ENCODE assay signal across 17 cellular contexts in genomic region chr17:38547439-38547838, GRCh38. TPM values are rescaled to one million over a fixed set of nuclear protein-coding genes. Genes with fewer than 3 reads are reported as not detected.
A peak's percentile ranks its signal among the peaks of the same experiment; 100 is the strongest.
DNase-seq lines count a peak whose midpoint lies in the region; ATAC-seq, FAIRE-seq and TF ChIP-seq lines count a peak whose summit lies in the region.
"Had no signal": no experiment of that assay in that cellular context is flagged by ENCODE, and none has a peak within 500 bp of the region (broad histone marks: within the 10 kb centered on the region; RNA-seq: fewer than 3 reads in every experiment).

No MANE protein-coding gene starts in this region.

- H3K36me3 Mint-ChIP-seq in activated CD8-positive, alpha-beta T cell treated with anti-CD3 and anti-CD28 coated beads for 36 hours (ENCODE audit: low read depth), result no peaks in the 10 kb centered on the region
- no peaks in the 10 kb centered on the region for H3K36me3 Mint-ChIP-seq in activated CD8-positive, alpha-beta T cell treated with anti-CD3 and anti-CD28 coated beads, Interleukin-2, amount 10 ng/mL, durations not matched to agents 7 days and 5 days (ENCODE audit: low read depth)
- H3K36me3 Mint-ChIP-seq: CD8-positive, alpha-beta T cell had no signal

- no peak overlapping the region for H3K27ac ChIP-seq in HEK293 (ENCODE audit: extremely low read depth, low read depth, low read length)
- H3K27ac ChIP-seq in K562 (ENCODE audit: extremely low read depth, low read depth, low read length), result no peak overlapping the region
- H3K27ac ChIP-seq in ovary, result no peak overlapping the region
- H3K27ac ChIP-seq: C4-2B, HL-60, KMS-11 had no signal

- 5% methylated on average over 9 of the region's 11 CpGs for WGBS in K562 (ENCODE audit: insufficient coverage, low coverage, missing lambda C conversion rate)
- WGBS in ovary, 3 donors, result 77 to 91% (median 80%) methylated on average over 11 of the region's 11 CpGs

- H3K9me3 ChIP-seq in HEK293 (ENCODE audit: control insufficient read depth, insufficient read depth, low read depth, low read length), result no peaks in the 10 kb centered on the region
- H3K9me3 ChIP-seq in K562 (replicated peaks; ENCODE audit: control insufficient read depth, insufficient read depth, low read depth, low read length), result no peaks in the 10 kb centered on the region
- H3K9me3 ChIP-seq in ovary, result no peaks in the 10 kb centered on the region
- H3K9me3 ChIP-seq: BE2C had no signal

- H3K9ac ChIP-seq in K562 (ENCODE audit: insufficient read depth in 1 of 2, low read depth in 2 of 2, low read length in 2 of 2), result no peak overlapping the region
- H3K9ac ChIP-seq: KMS-11 had no signal

- intact Hi-C loops in activated CD8-positive, alpha-beta T cell treated with anti-CD3 and anti-CD28 coated beads for 36 hours (cut with micrococcal nuclease), result no loop called here
- intact Hi-C loops in K562 (cut with micrococcal nuclease), result no loop called here
- intact Hi-C loops in ovary (cut with DNase I), result no loop called here

- peak; percentile 43 for DNase-seq in activated CD8-positive, alpha-beta T cell treated with anti-CD3 and anti-CD28 coated beads for 36 hours
- DNase-seq in activated CD8-positive, alpha-beta T cell treated with anti-CD3 and anti-CD28 coated beads, Interleukin-2, amount 10 ng/mL, durations not matched to agents 7 days and 5 days, result no peak
- DNase-seq in K562 (ENCODE audit: extremely low read depth in 1 of 4, low spot score in 3 of 4) (no peak), ovary (no peak), AML-193 (lab: John Stamatoyannopoulos, UW) (no peak)
- DNase-seq: BE2C; CD8-positive, alpha-beta T cell; COR-L47; DND-41; GF-D8; HCEC 1CT had no signal

- H3K27ac Mint-ChIP-seq in activated CD8-positive, alpha-beta T cell treated with anti-CD3 and anti-CD28 coated beads for 36 hours, result no peak overlapping the region
- no peak overlapping the region for H3K27ac Mint-ChIP-seq in activated CD8-positive, alpha-beta T cell treated with anti-CD3 and anti-CD28 coated beads, Interleukin-2, amount 10 ng/mL, durations not matched to agents 7 days and 5 days
- H3K27ac Mint-ChIP-seq: CD8-positive, alpha-beta T cell had no signal

- CTCF ChIA-PET in activated CD8-positive, alpha-beta T cell treated with anti-CD3 and anti-CD28 coated beads for 36 hours (lab: Charles Lee), result interaction anchor here (1.1 to 3.9 kb wide), 4 partner anchors 9 to 120 kb away, joined by 4 to 28 read pairs (median 5); no protein-coding TSS in a partner anchor
- CTCF ChIA-PET in activated CD8-positive, alpha-beta T cell treated with anti-CD3 and anti-CD28 coated beads, Interleukin-2, amount 10 ng/mL, durations not matched to agents 7 days and 5 days (lab: Charles Lee), result interaction anchor here (1.1 to 4.0 kb wide), 2 partner anchors 11 to 37 kb away, joined by 4 to 27 read pairs; no protein-coding TSS in a partner anchor
- CTCF ChIA-PET in HEK293 (lab: Yijun Ruan, JAX) (interaction anchor here (0.6 to 4.5 kb wide), 4 partner anchors 10 to 118 kb away, joined by 3 to 39 read pairs (median 4); no protein-coding TSS in a partner anchor), K562 (lab: Yijun Ruan, JAX; ENCODE audit: low intra/inter-chr PET ratio) (no interaction called here)

- in situ Hi-C loops in K562 (cut with MboI), result no loop called here

- H3K4me3 Mint-ChIP-seq in activated CD8-positive, alpha-beta T cell treated with anti-CD3 and anti-CD28 coated beads for 36 hours, result no peak overlapping the region
- no peak overlapping the region for H3K4me3 Mint-ChIP-seq in activated CD8-positive, alpha-beta T cell treated with anti-CD3 and anti-CD28 coated beads, Interleukin-2, amount 10 ng/mL, durations not matched to agents 7 days and 5 days
- H3K4me3 Mint-ChIP-seq: CD8-positive, alpha-beta T cell had no signal

- BruUV-seq in K562 (replicated peaks; lab: Mats Ljungman, UMichigan), result no TSS peak

- H3K4me1 ChIP-seq in HEK293 (ENCODE audit: control insufficient read depth, insufficient read depth, low read length) (no peaks in the 10 kb centered on the region), K562 (replicated peaks in 1 of 2; ENCODE audit: control insufficient read depth in 2 of 2, insufficient read depth in 2 of 2, low read length in 2 of 2) (peaks cover 0 to 18% of the 10 kb centered on the region in 2 experiments; a peak in 2 of 5 replicates), ovary (ENCODE audit: insufficient read depth) (no peaks in the 10 kb centered on the region)

- no peak for TF ChIP-seq CTCF in activated CD8-positive, alpha-beta T cell treated with anti-CD3 and anti-CD28 coated beads for 36 hours (IDR thresholded peaks at IDR 0.05)
- no peak for TF ChIP-seq CTCF in HEK293 (tag by site-specific recombination; IDR thresholded peaks at IDR 0.05)
- no peak for TF ChIP-seq CTCF in K562 (IDR thresholded peaks at IDR 0.05 in 2 of 3, conservative IDR thresholded peaks at IDR 0.05 in 1 of 3; ENCODE audit: insufficient read depth in 2 of 3, low read depth in 1 of 3, low read length in 3 of 3)
- TF ChIP-seq CTCF in ovary (IDR thresholded peaks at IDR 0.05), result no peak

- no peak for ATAC-seq in activated CD8-positive, alpha-beta T cell treated with anti-CD3 and anti-CD28 coated beads for 36 hours
- ATAC-seq in activated CD8-positive, alpha-beta T cell treated with anti-CD3 and anti-CD28 coated beads, Interleukin-2, amount 10 ng/mL, durations not matched to agents 7 days and 5 days, result no peak
- no peak for ATAC-seq in K562
- no peak for ATAC-seq in activated CD4-positive, CD25-positive, alpha-beta regulatory T cell treated with anti-CD3 and anti-CD28 coated beads, Interleukin-2, amount 50 U/mL, for 24 hours
- ATAC-seq: CD8-positive, alpha-beta T cell had no signal

- POLR2A ChIA-PET in activated CD8-positive, alpha-beta T cell treated with anti-CD3 and anti-CD28 coated beads for 36 hours (lab: Charles Lee), result no interaction called here
- POLR2A ChIA-PET in activated CD8-positive, alpha-beta T cell treated with anti-CD3 and anti-CD28 coated beads, Interleukin-2, amount 10 ng/mL, durations not matched to agents 7 days and 5 days (lab: Charles Lee), result no interaction called here
- POLR2A ChIA-PET in HEK293 (lab: Yijun Ruan, JAX) (interaction anchor here (1.5 kb wide), 1 partner anchor 11 kb away, joined by 4 read pairs; no protein-coding TSS in a partner anchor), K562 (lab: Yijun Ruan, JAX) (interaction anchor here (0.6 to 0.9 kb wide), 4 partner anchors 11 to 58 kb away, joined by 3 read pairs; partner anchors contain the start of gene SRCIN1)

- H3K27me3 ChIP-seq in K562 (ENCODE audit: control insufficient read depth in 2 of 2, insufficient read depth in 2 of 2, low read length in 2 of 2), result peaks cover 27 to 85% of the 10 kb centered on the region in 2 experiments
- no peaks in the 10 kb centered on the region for H3K27me3 ChIP-seq in ovary
- H3K27me3 ChIP-seq: BE2C had no signal

- no peak for TF ChIP-seq POLR2A in K562 (conservative IDR thresholded peaks at IDR 0.05)
- no peak for TF ChIP-seq POLR2A in ovary (IDR thresholded peaks at IDR 0.05)

- peaks cover 14% of the 10 kb centered on the region for H3K27me3 Mint-ChIP-seq in activated CD8-positive, alpha-beta T cell treated with anti-CD3 and anti-CD28 coated beads for 36 hours
- peaks cover 2% of the 10 kb centered on the region for H3K27me3 Mint-ChIP-seq in activated CD8-positive, alpha-beta T cell treated with anti-CD3 and anti-CD28 coated beads, Interleukin-2, amount 10 ng/mL, durations not matched to agents 7 days and 5 days (ENCODE audit: low read depth)

- H3K36me3 ChIP-seq in HEK293 (ENCODE audit: control insufficient read depth in 2 of 2, insufficient read depth in 1 of 2, low read length in 2 of 2), result peaks cover 0 to 23% of the 10 kb centered on the region in 2 experiments; a peak in 1 of 3 replicates
- H3K36me3 ChIP-seq in K562 (ENCODE audit: control insufficient read depth, insufficient read depth, low read length), result no peaks in the 10 kb centered on the region
- no peaks in the 10 kb centered on the region for H3K36me3 ChIP-seq in ovary
- H3K36me3 ChIP-seq: BE2C had no signal

- no peak for TF ChIP-seq EP300 in K562 (IDR thresholded peaks at IDR 0.05; ENCODE audit: low read length)
- no peak for TF ChIP-seq EP300 in ovary (IDR thresholded peaks at IDR 0.05)

- H3K4me2 ChIP-seq in K562 (ENCODE audit: insufficient read depth, low read length), result no peak overlapping the region
- H3K4me2 ChIP-seq: KMS-11 had no signal

- H3K79me2 ChIP-seq in K562 (ENCODE audit: control insufficient read depth, insufficient read depth, low read length), result no peaks in the 10 kb centered on the region

- H2AFZ ChIP-seq in K562 (ENCODE audit: low read depth, low read length), result no peak overlapping the region

- H3K9me1 ChIP-seq in K562 (ENCODE audit: control insufficient read depth, insufficient read depth, low read length), result no peaks in the 10 kb centered on the region

- peaks cover 16% of the 10 kb centered on the region; the same call in 1 of the 2 replicates for H4K20me1 ChIP-seq in K562 (replicated peaks; ENCODE audit: control insufficient read depth, insufficient read depth, low read length)

- no peak for TF ChIP-seq RAD21 in K562 (CRISPR knock-in tag; conservative IDR thresholded peaks at IDR 0.05 in 1 of 2, IDR thresholded peaks at IDR 0.05 in 1 of 2)

- no peaks in the 10 kb centered on the region for H3K9me3 Mint-ChIP-seq in activated CD8-positive, alpha-beta T cell treated with anti-CD3 and anti-CD28 coated beads for 36 hours
- H3K9me3 Mint-ChIP-seq in activated CD8-positive, alpha-beta T cell treated with anti-CD3 and anti-CD28 coated beads, Interleukin-2, amount 10 ng/mL, durations not matched to agents 7 days and 5 days (ENCODE audit: insufficient read depth), result no peaks in the 10 kb centered on the region
- H3K9me3 Mint-ChIP-seq: CD8-positive, alpha-beta T cell had no signal

- FAIRE-seq in K562 (lab: Jason Lieb, UNC), result no peak
- FAIRE-seq: GM19239 had no signal

- H3K4me3 ChIP-seq in HEK293 (ENCODE audit: low read depth, low read length) (no peak overlapping the region), K562 (no peak overlapping the region), ovary (no peak overlapping the region)

- no peaks in the 10 kb centered on the region for H3K4me1 Mint-ChIP-seq in activated CD8-positive, alpha-beta T cell treated with anti-CD3 and anti-CD28 coated beads for 36 hours (ENCODE audit: low read depth)
- no peaks in the 10 kb centered on the region for H3K4me1 Mint-ChIP-seq in activated CD8-positive, alpha-beta T cell treated with anti-CD3 and anti-CD28 coated beads, Interleukin-2, amount 10 ng/mL, durations not matched to agents 7 days and 5 days (ENCODE audit: low read depth)

RNA-seq across cellular contexts. Expression of gene SRCIN1, which starts 58.3 kb away (rescaled TPM):
- 1 to 10 TPM in 1 of 2 experiments, under 1 TPM in 1; 0.74 to 1.1 TPM for total RNA-seq in activated CD8-positive, alpha-beta T cell treated with anti-CD3 and anti-CD28 coated beads for 36 hours
- total RNA-seq in activated CD8-positive, alpha-beta T cell treated with anti-CD3 and anti-CD28 coated beads, Interleukin-2, amount 10 ng/mL, durations not matched to agents 7 days and 5 days, result under 1 TPM in 1 of 2 experiments, not detected in 1; 0.34 TPM
- total RNA-seq in K562 (2011; cell fraction: chromatin; rRNA removed; ENCODE audit: low replicate concordance), result 0.51 and 2.0 TPM in 2 replicates
- 0.17 and 0.26 TPM in 2 replicates for total RNA-seq in K562 (2011; cell fraction: nucleolus; rRNA removed)
- 0.53 and 0.66 TPM in 2 replicates for total RNA-seq in K562 (2011; cell fraction: nucleoplasm; rRNA removed)
- 0.04 TPM in 1 of 2 replicates, not detected in the other for total RNA-seq in K562 (2014; rRNA removed)
- total RNA-seq in K562 (2014; rRNA removed; fragmentation: Illumina TruSeq; extraction: Trizol), result not detected in 2 replicates
- not detected in 2 replicates for total RNA-seq in K562 (2015; rRNA removed; fragmentation: Illumina TruSeq; extraction: Trizol)
- total RNA-seq in K562 (2021), result 0.33 and 0.40 TPM in 2 replicates
- polyA plus RNA-seq in K562 (2011; rRNA removed), result 0.04 and 0.13 TPM in 2 replicates
- 0.01 and 0.06 TPM in 2 replicates for polyA plus RNA-seq in K562 (2011; cell fraction: cytosol; rRNA removed)
- 0.17 and 1.9 TPM in 2 replicates for polyA plus RNA-seq in K562 (2011; cell fraction: nucleus; rRNA removed)
- polyA plus RNA-seq in K562 (2012), result 0.05 and 0.44 TPM in 2 replicates
- 0.09 and 0.15 TPM in 2 replicates for polyA plus RNA-seq in K562 (2014; fragmentation: Illumina TruSeq; extraction: Trizol)
- not detected for polyA plus RNA-seq in K562 (2014; fragmentation: Nextera tagmentation; extraction: Ambion mirVana)
- not detected in 2 replicates for polyA plus RNA-seq in K562 (2014; rRNA removed)
- polyA minus RNA-seq in K562 (2011; rRNA and poly(A)+ RNA removed), result not detected in 2 replicates
- polyA minus RNA-seq in K562 (2011; cell fraction: cytosol; rRNA and poly(A)+ RNA removed), result not detected in 2 replicates
- polyA minus RNA-seq in K562 (2011; cell fraction: nucleus; rRNA and poly(A)+ RNA removed), result 0.13 TPM in 1 of 2 replicates, not detected in the other
- total RNA-seq in ovary, result 1 to 10 TPM in 5 of 7 donors, under 1 TPM in 2; 0.48 to 3.0 (median 1.2) TPM
- polyA plus RNA-seq in ovary, result under 1 TPM; 0.18 to 0.57 TPM

Comparison
In these comparisons a context has a peak if more than half of its experiments do, and no peak if none do; other contexts are left out.
1. POLR2A ChIA-PET loops: an anchor here in HEK293 (1.5 kb wide) and K562 (0.6 to 0.9 kb wide); none called in activated CD8-positive, alpha-beta T cell treated with anti-CD3 and anti-CD28 coated beads for 36 hours and activated CD8-positive, alpha-beta T cell treated with anti-CD3 and anti-CD28 coated beads, Interleukin-2, amount 10 ng/mL, durations not matched to agents 7 days and 5 days.